8 cellular contexts compared by ENCODE assay signal in genomic region chr16:85309656-85310587, GRCh38.
DNase-seq lines count a peak whose midpoint lies in the region; ATAC-seq and TF ChIP-seq lines count a peak whose summit lies in the region.

No MANE protein-coding gene starts in this region.

- peak in 13 of 14 donors; percentile 45 to 98 (median 89) for DNase-seq in C1 segment of cervical spinal cord (lab: John Stamatoyannopoulos, UW)
- peak; percentile 82 to 87 for DNase-seq in Kasumi-1 (lab: John Stamatoyannopoulos, UW)
- peak; percentile 35 to 40 for DNase-seq in activated T-cell treated with anti-CD3 and anti-CD28 coated beads, Interleukin-2, amount 50 U/mL, for 48 hours
- DNase-seq in glutamatergic neuron = no peak
- no peak for DNase-seq in cerebellar cortex (ENCODE audit: low spot score)

- H3K9ac ChIP-seq in liver (ENCODE audit: low read depth in 1 of 2, low read length in 2 of 2) = no peak overlapping the region

- H3K4me1 Mint-ChIP-seq in glutamatergic neuron (ENCODE audit: low read depth, unreplicated experiment) = peaks cover 42% of the 10 kb centered on the region

- H3K9me3 ChIP-seq in liver (ENCODE audit: control insufficient read depth in 4 of 4, low read length in 3 of 4) = no peaks in the 10 kb centered on the region

- TF ChIP-seq CTCF in liver (IDR thresholded peaks at IDR 0.05; ENCODE audit: low read depth, low read length, missing input control) = no peak
- TF ChIP-seq CTCF in glutamatergic neuron (IDR thresholded peaks at IDR 0.05; ENCODE audit: partially characterized antibody, unreplicated experiment) = no peak

- peaks cover 6% of the 10 kb centered on the region for H3K9me3 Mint-ChIP-seq in glutamatergic neuron (ENCODE audit: unreplicated experiment)

- H3K36me3 ChIP-seq in liver (ENCODE audit: control insufficient read depth in 4 of 4, insufficient read depth in 3 of 4, low read depth in 1 of 4, low read length in 3 of 4) = no peaks in the 10 kb centered on the region

- no peak for TF ChIP-seq RAD21 in liver (IDR thresholded peaks at IDR 0.05)

- 70% methylated on average over 37 of the region's 37 CpGs for WGBS in liver

- peak overlapping the region; percentile 32 to 46 for H3K27ac ChIP-seq in liver (ENCODE audit: low read depth in 1 of 2, low read length in 2 of 2)

- no peak overlapping the region for H3K27ac Mint-ChIP-seq in glutamatergic neuron (ENCODE audit: unreplicated experiment)

- no peak overlapping the region for H3K4me3 ChIP-seq in liver (ENCODE audit: low read depth in 1 of 3, low read length in 3 of 3)

- no peaks in the 10 kb centered on the region for H3K27me3 ChIP-seq in liver (ENCODE audit: control insufficient read depth in 4 of 4, insufficient read depth in 4 of 4, low read length in 3 of 4)

- H3K4me3 Mint-ChIP-seq in glutamatergic neuron (ENCODE audit: unreplicated experiment) = no peak overlapping the region

- H3K27me3 Mint-ChIP-seq in glutamatergic neuron (ENCODE audit: unreplicated experiment) = peaks cover 15% of the 10 kb centered on the region

- ATAC-seq in HG03108 (IDR thresholded peaks at IDR 0.05; ENCODE audit: unreplicated experiment) (no peak), HG02588 (IDR thresholded peaks at IDR 0.05; ENCODE audit: unreplicated experiment) (no peak)

- H3K36me3 Mint-ChIP-seq in glutamatergic neuron (ENCODE audit: unreplicated experiment) = no peaks in the 10 kb centered on the region

- peaks cover 5 to 58% (median 43%) of the 10 kb centered on the region in 4 donors for H3K4me1 ChIP-seq in liver (ENCODE audit: control insufficient read depth in 4 of 4, insufficient read depth in 4 of 4, low read length in 3 of 4)

TF ChIP-seq in liver, 16 proteins besides CTCF, POLR2A, EP300 and RAD21:
- TF ChIP-seq, protein P1, sequence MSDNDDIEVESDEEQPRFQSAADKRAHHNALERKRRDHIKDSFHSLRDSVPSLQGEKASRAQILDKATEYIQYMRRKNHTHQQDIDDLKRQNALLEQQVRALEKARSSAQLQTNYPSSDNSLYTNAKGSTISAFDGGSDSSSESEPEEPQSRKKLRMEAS (IDR thresholded peaks at IDR 0.05) = no peak
- TF ChIP-seq ZBTB33 (IDR thresholded peaks at IDR 0.05) (no peak), HNF4A (conservative IDR thresholded peaks at IDR 0.05) (no peak), EGR1 (IDR thresholded peaks at IDR 0.05; ENCODE audit: low read depth in 2 of 2) (no peak), SP1 (IDR thresholded peaks at IDR 0.05) (peak; percentile 9), HNF4G (IDR thresholded peaks at IDR 0.05) (no peak)
- TF ChIP-seq, protein P2, sequence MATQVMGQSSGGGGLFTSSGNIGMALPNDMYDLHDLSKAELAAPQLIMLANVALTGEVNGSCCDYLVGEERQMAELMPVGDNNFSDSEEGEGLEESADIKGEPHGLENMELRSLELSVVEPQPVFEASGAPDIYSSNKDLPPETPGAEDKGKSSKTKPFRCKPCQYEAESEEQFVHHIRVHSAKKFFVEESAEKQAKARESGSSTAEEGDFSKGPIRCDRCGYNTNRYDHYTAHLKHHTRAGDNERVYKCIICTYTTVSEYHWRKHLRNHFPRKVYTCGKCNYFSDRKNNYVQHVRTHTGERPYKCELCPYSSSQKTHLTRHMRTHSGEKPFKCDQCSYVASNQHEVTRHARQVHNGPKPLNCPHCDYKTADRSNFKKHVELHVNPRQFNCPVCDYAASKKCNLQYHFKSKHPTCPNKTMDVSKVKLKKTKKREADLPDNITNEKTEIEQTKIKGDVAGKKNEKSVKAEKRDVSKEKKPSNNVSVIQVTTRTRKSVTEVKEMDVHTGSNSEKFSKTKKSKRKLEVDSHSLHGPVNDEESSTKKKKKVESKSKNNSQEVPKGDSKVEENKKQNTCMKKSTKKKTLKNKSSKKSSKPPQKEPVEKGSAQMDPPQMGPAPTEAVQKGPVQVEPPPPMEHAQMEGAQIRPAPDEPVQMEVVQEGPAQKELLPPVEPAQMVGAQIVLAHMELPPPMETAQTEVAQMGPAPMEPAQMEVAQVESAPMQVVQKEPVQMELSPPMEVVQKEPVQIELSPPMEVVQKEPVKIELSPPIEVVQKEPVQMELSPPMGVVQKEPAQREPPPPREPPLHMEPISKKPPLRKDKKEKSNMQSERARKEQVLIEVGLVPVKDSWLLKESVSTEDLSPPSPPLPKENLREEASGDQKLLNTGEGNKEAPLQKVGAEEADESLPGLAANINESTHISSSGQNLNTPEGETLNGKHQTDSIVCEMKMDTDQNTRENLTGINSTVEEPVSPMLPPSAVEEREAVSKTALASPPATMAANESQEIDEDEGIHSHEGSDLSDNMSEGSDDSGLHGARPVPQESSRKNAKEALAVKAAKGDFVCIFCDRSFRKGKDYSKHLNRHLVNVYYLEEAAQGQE (IDR thresholded peaks at IDR 0.05) = no peak
- TF ChIP-seq, protein P3, sequence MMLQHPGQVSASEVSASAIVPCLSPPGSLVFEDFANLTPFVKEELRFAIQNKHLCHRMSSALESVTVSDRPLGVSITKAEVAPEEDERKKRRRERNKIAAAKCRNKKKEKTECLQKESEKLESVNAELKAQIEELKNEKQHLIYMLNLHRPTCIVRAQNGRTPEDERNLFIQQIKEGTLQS (IDR thresholded peaks at IDR 0.05) = no peak

Comparison
In these comparisons a context has a peak if more than half of its experiments do, and no peak if none do; other contexts are left out.
1. DNase-seq: peak in C1 segment of cervical spinal cord (13 of 14), Kasumi-1 (2 of 2) and activated T-cell treated with anti-CD3 and anti-CD28 coated beads, Interleukin-2, amount 50 U/mL, for 48 hours (2 of 2); none in glutamatergic neuron (single experiment) and cerebellar cortex (single experiment).